In genomic region chr14:24179294-24179960, GRCh38 we compare ENCODE assay signal across 1 cellular context.
TF ChIP-seq lines count a peak whose summit lies in the region.

No MANE protein-coding gene starts in this region.

TF ChIP-seq in K562, 482 proteins besides CTCF, POLR2A, EP300 and RAD21:
- TF ChIP-seq POLR2G (IDR thresholded peaks at IDR 0.05; ENCODE audit: low read depth, low read length) (0 out of 2 replicates have a peak, but pooled peaks have one; percentile 45), RBFOX2 (IDR thresholded peaks at IDR 0.05; ENCODE audit: low read depth, low read length) (peak; percentile 41), ETS1 (conservative IDR thresholded peaks at IDR 0.05; ENCODE audit: control insufficient read depth, low read depth, low read length) (no peak)
